24 cellular contexts compared by ENCODE assay signal in genomic region chr12:131187602-131188001, GRCh38.
DNase-seq lines count a peak whose midpoint lies in the region; ATAC-seq, FAIRE-seq and TF ChIP-seq lines count a peak whose summit lies in the region.
"Had no signal": no experiment of that assay in that cellular context is flagged by ENCODE, and none has a peak within 500 bp of the region (broad histone marks: within the 10 kb centered on the region; RNA-seq: fewer than 3 reads in every experiment).

No MANE protein-coding gene starts in this region.

- no peaks in the 10 kb centered on the region for H3K4me1 ChIP-seq in K562 (replicated peaks in 1 of 2; ENCODE audit: control insufficient read depth in 2 of 2, insufficient read depth in 2 of 2, low read length in 2 of 2)
- H3K4me1 ChIP-seq: BE2C had no signal

- no peak overlapping the region for H3K4me2 ChIP-seq in K562 (ENCODE audit: insufficient read depth, low read length)

- 0% methylated on average over 1 of the region's 1 CpG for WGBS in K562 (ENCODE audit: insufficient coverage, low coverage, missing lambda C conversion rate)

- H3K4me3 Mint-ChIP-seq in endothelial cell (ENCODE audit: unreplicated experiment) = peak overlapping the region; percentile 66
- H3K4me3 Mint-ChIP-seq: CD14-positive monocyte; CD4-positive, alpha-beta memory T cell; CD4-positive, CD25-positive, alpha-beta regulatory T cell; CD8-positive, alpha-beta memory T cell had no signal

- CTCF ChIA-PET in K562 (lab: Yijun Ruan, JAX; ENCODE audit: low intra/inter-chr PET ratio) = no interaction called here

- H3K36me3 Mint-ChIP-seq in endothelial cell (ENCODE audit: low read depth, unreplicated experiment) = no peaks in the 10 kb centered on the region
- H3K36me3 Mint-ChIP-seq: CD14-positive monocyte; CD4-positive, alpha-beta memory T cell; CD4-positive, CD25-positive, alpha-beta regulatory T cell; CD8-positive, alpha-beta memory T cell had no signal

- no peaks in the 10 kb centered on the region for H3K4me1 Mint-ChIP-seq in endothelial cell (ENCODE audit: unreplicated experiment)
- H3K4me1 Mint-ChIP-seq: CD4-positive, alpha-beta memory T cell; CD4-positive, CD25-positive, alpha-beta regulatory T cell; CD8-positive, alpha-beta memory T cell had no signal

- H3K9me3 ChIP-seq in K562 (replicated peaks; ENCODE audit: control insufficient read depth, insufficient read depth, low read depth, low read length) = peaks cover 2% of the 10 kb centered on the region; the same call in 1 of the 2 replicates
- H3K9me3 ChIP-seq: BE2C had no signal

- FAIRE-seq in K562 (lab: Jason Lieb, UNC) = no peak
- FAIRE-seq: A204.1, D721Med, G401.6, GM12878, GM12892, GM18507 had no signal

- ATAC-seq in K562 = no peak
- ATAC-seq: GM12878 had no signal

- H2AFZ ChIP-seq in K562 (ENCODE audit: low read depth, low read length) = no peak overlapping the region

- H3K27ac Mint-ChIP-seq in endothelial cell (ENCODE audit: unreplicated experiment) = no peak overlapping the region
- H3K27ac Mint-ChIP-seq: CD14-positive monocyte; CD4-positive, alpha-beta memory T cell; CD4-positive, CD25-positive, alpha-beta regulatory T cell; CD8-positive, alpha-beta memory T cell had no signal

- TF ChIP-seq CTCF in K562 (IDR thresholded peaks at IDR 0.05 in 2 of 3, conservative IDR thresholded peaks at IDR 0.05 in 1 of 3; ENCODE audit: insufficient read depth in 2 of 3, low read depth in 1 of 3, low read length in 3 of 3) (no peak), endothelial cell (IDR thresholded peaks at IDR 0.05; ENCODE audit: unreplicated experiment) (no peak)

- H3K9ac ChIP-seq in K562 (ENCODE audit: insufficient read depth in 1 of 2, low read depth in 2 of 2, low read length in 2 of 2) = no peak overlapping the region
- H3K9ac ChIP-seq: BLaER1 had no signal

- in situ Hi-C loops in K562 (cut with MboI) = no loop called here

- no peaks in the 10 kb centered on the region for H3K9me3 Mint-ChIP-seq in endothelial cell (ENCODE audit: unreplicated experiment)

- no peaks in the 10 kb centered on the region for H3K9me1 ChIP-seq in K562 (ENCODE audit: control insufficient read depth, insufficient read depth, low read length)

- no peak overlapping the region for H3K27ac ChIP-seq in K562 (ENCODE audit: extremely low read depth, low read depth, low read length)
- H3K27ac ChIP-seq: BLaER1 had no signal

- BruUV-seq in K562 (replicated peaks; lab: Mats Ljungman, UMichigan) = no TSS peak

- no peaks in the 10 kb centered on the region for H4K20me1 ChIP-seq in K562 (replicated peaks; ENCODE audit: control insufficient read depth, insufficient read depth, low read length)
- H4K20me1 ChIP-seq: BLaER1 had no signal

- H3K79me2 ChIP-seq in K562 (ENCODE audit: control insufficient read depth, insufficient read depth, low read length) = no peaks in the 10 kb centered on the region

- H3K36me3 ChIP-seq in K562 (ENCODE audit: control insufficient read depth, insufficient read depth, low read length) = no peaks in the 10 kb centered on the region
- H3K36me3 ChIP-seq: BE2C, BLaER1 had no signal

- no peak for TF ChIP-seq EP300 in K562 (IDR thresholded peaks at IDR 0.05; ENCODE audit: low read length)

- POLR2A ChIA-PET in K562 (lab: Yijun Ruan, JAX) = interaction anchor here (0.7 kb wide), 1 partner anchor 24 kb away, joined by 3 read pairs; no protein-coding TSS in a partner anchor

- H3K4me3 ChIP-seq in K562 = no peak overlapping the region
- H3K4me3 ChIP-seq: BLaER1, GM12878 had no signal

- no peak for TF ChIP-seq RAD21 in K562 (CRISPR knock-in tag; conservative IDR thresholded peaks at IDR 0.05 in 1 of 2, IDR thresholded peaks at IDR 0.05 in 1 of 2)

- intact Hi-C loops in K562 (cut with micrococcal nuclease) = no loop called here

- no peak for TF ChIP-seq POLR2A in K562 (conservative IDR thresholded peaks at IDR 0.05)

- H3K27me3 ChIP-seq in K562 (ENCODE audit: control insufficient read depth in 2 of 2, insufficient read depth in 2 of 2, low read length in 2 of 2) = peaks cover 2 to 5% of the 10 kb centered on the region in 2 experiments; a peak in 3 of 5 replicates
- H3K27me3 ChIP-seq: BE2C, BLaER1 had no signal

- peaks cover 2% of the 10 kb centered on the region for H3K27me3 Mint-ChIP-seq in endothelial cell (ENCODE audit: unreplicated experiment)

- DNase-seq in activated effector memory CD4-positive, alpha-beta T cell treated with anti-CD3 and anti-CD28 coated beads, Interleukin-2, amount 50 U/mL, for 16 hours = peak; percentile 33
- DNase-seq in activated effector memory CD4-positive, alpha-beta T cell treated with Interleukin-2 at 50 U/mL for 16 hours = no peak
- DNase-seq in K562 (ENCODE audit: extremely low read depth in 1 of 4, low spot score in 3 of 4) (no peak), endothelial cell (ENCODE audit: low spot score) (no peak), D341Med (ENCODE audit: low spot score) (no peak), NCI-H446 (lab: John Stamatoyannopoulos, UW) (no peak)
- DNase-seq: 8988T; ACHN; BE2C; C1 segment of cervical spinal cord; CD4-positive, alpha-beta memory T cell; CD4-positive, CD25-positive, alpha-beta regulatory T cell; CD8-positive, alpha-beta memory T cell; COR-L47; DMS79 treated with DMSO at 0.1 percent for 48 hours; GF-D8 had no signal

TF ChIP-seq in K562, 482 proteins besides CTCF, POLR2A, EP300 and RAD21:
- TF ChIP-seq CSDE1 (IDR thresholded peaks at IDR 0.05) = no peak
- no peak for TF ChIP-seq SRSF7 (optimal IDR thresholded peaks at IDR 0.05; ENCODE audit: low read depth, low read length)
- no peak for TF ChIP-seq UBTF (IDR thresholded peaks at IDR 0.05; ENCODE audit: borderline replicate concordance in 1 of 2, low read depth in 2 of 2, low read length in 2 of 2)
- TF ChIP-seq ZNF766 (CRISPR knock-in tag; conservative IDR thresholded peaks at IDR 0.05) = peak; percentile 91
- TF ChIP-seq MCM2 (IDR thresholded peaks at IDR 0.05; ENCODE audit: low read depth) = no peak
- no peak for TF ChIP-seq TBL1XR1 (IDR thresholded peaks at IDR 0.05; ENCODE audit: low read length in 2 of 2)
- TF ChIP-seq NR2C1 (IDR thresholded peaks at IDR 0.05) = no peak
- TF ChIP-seq NR2C1 (tag; IDR thresholded peaks at IDR 0.05) = no peak
